In the genomic region with DNA sequence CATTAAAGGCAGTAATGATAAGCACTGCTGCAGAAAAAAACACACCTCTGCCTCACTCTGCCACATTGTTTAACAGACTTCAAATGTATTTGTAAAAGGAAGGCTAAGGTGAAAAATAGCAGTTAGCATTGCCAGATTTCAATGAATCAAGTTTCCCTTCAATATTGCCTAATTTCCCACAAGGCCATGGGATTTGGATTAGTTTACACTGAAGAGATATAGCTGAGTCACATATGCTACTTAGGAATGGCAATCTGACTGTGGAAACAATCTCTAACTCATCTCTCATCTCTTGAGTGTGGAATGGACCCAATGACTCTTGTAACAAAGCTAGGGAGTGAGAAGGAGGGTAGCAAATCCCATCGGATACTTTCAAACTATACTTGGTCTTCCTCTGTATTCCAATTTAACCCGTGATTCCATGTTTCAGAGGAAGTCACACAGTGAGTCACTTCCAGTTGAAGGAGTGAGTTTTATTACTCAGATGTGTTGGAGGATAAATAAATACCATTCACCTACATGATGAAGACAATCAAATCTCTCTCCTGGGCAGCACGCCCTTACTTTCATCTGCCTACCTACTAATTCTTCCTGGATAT, we compare ENCODE assay signal across 15 cellular contexts. TPM values are rescaled to one million over a fixed set of nuclear protein-coding genes. Genes with fewer than 3 reads are reported as not detected.
DNase-seq lines count a peak whose midpoint lies in the region; TF ChIP-seq lines count a peak whose summit lies in the region.
"Had no signal": no experiment of that assay in that cellular context is flagged by ENCODE, and none has a peak within 500 bp of the region (broad histone marks: within the 10 kb centered on the region; RNA-seq: fewer than 3 reads in every experiment).

No MANE protein-coding gene starts in this region.

- DNase-seq in MCF 10A (ENCODE audit: unreplicated experiment) (peak; percentile 88), breast epithelium (ENCODE audit: low spot score in 2 of 2) (no peak), choroid plexus epithelial cell (ENCODE audit: low read depth) (peak; percentile 80), kidney glomerular epithelial cell (lab: John Stamatoyannopoulos, UW) (peak; percentile 47), amygdala (lab: John Stamatoyannopoulos, UW) (no peak), NOMO-1 treated with dmso at 0.1 percent for 144 hours (lab: John Stamatoyannopoulos, UW; ENCODE audit: unreplicated experiment) (no peak), spleen (no peak)
- no peak for DNase-seq in activated CD8-positive, alpha-beta memory T cell treated with anti-CD3 and anti-CD28 coated beads, Interleukin-2, amount 50 U/mL, for 4 hours
- DNase-seq: activated T-cell treated with anti-CD3 and anti-CD28 coated beads for 4 hours, EL, head of caudate nucleus, NCI-H2107, sigmoid colon had no signal

- POLR2A ChIA-PET in MCF 10A (lab: Yijun Ruan, JAX), result interaction anchor here (0.7 to 4.4 kb wide), 4 partner anchors 13 to 263 kb away, joined by 3 to 23 read pairs (median 6); a partner anchor contains a TSS

- TF ChIP-seq POLR2A in breast epithelium (IDR thresholded peaks at IDR 0.05) (no peak), spleen (IDR thresholded peaks at IDR 0.05) (no peak)

- H3K27ac Mint-ChIP-seq in MCF 10A (ENCODE audit: low read depth, unreplicated experiment), result peak overlapping the region; percentile 57
- H3K27ac Mint-ChIP-seq: IgD-negative memory B cell had no signal

- no peaks in the 10 kb centered on the region for H3K27me3 Mint-ChIP-seq in MCF 10A (ENCODE audit: insufficient read depth, unreplicated experiment)

- no peak overlapping the region for H3K4me3 ChIP-seq in breast epithelium
- no peak overlapping the region for H3K4me3 ChIP-seq in choroid plexus epithelial cell (ENCODE audit: low read depth, low read length)
- H3K4me3 ChIP-seq in spleen, result no peak overlapping the region
- H3K4me3 ChIP-seq: cardiac muscle cell, sigmoid colon had no signal

- TF ChIP-seq CTCF in MCF 10A (IDR thresholded peaks at IDR 0.05; ENCODE audit: unreplicated experiment), result no peak
- no peak for TF ChIP-seq CTCF in breast epithelium (IDR thresholded peaks at IDR 0.05)
- no peak for TF ChIP-seq CTCF in choroid plexus epithelial cell (conservative IDR thresholded peaks at IDR 0.05; ENCODE audit: low read depth, low read length)
- TF ChIP-seq CTCF in spleen (IDR thresholded peaks at IDR 0.05 in 8 of 11, conservative IDR thresholded peaks at IDR 0.05 in 3 of 11), result no peak

- H3K36me3 Mint-ChIP-seq in MCF 10A (ENCODE audit: insufficient read depth, unreplicated experiment), result no peaks in the 10 kb centered on the region
- H3K36me3 Mint-ChIP-seq: IgD-negative memory B cell had no signal

- H3K27ac ChIP-seq in breast epithelium, result peak overlapping the region in 1 of 2 donors; percentile 28
- H3K27ac ChIP-seq in spleen, result no peak overlapping the region
- H3K27ac ChIP-seq: cardiac muscle cell had no signal

- WGBS in spleen, 5 donors, result 54 to 69% (median 60%) methylated on average over 3 of the region's 3 CpGs

- no peaks in the 10 kb centered on the region for H3K9me3 ChIP-seq in breast epithelium
- H3K9me3 ChIP-seq in spleen, result no peaks in the 10 kb centered on the region
- H3K9me3 ChIP-seq: sigmoid colon had no signal

- TSS peak; percentile 73 for BruUV-seq in MCF 10A (replicated peaks; lab: Mats Ljungman, UMichigan)

- H3K4me1 ChIP-seq in breast epithelium (peaks cover 0 to 4% of the 10 kb centered on the region in 2 donors), spleen (peaks cover 5 to 15% (median 10%) of the 10 kb centered on the region in 6 donors)

- H3K27me3 ChIP-seq in breast epithelium (no peaks in the 10 kb centered on the region), spleen (replicated peaks in 1 of 7) (peaks cover 0 to 18% (median 2%) of the 10 kb centered on the region in 7 donors)
- H3K27me3 ChIP-seq: cardiac muscle cell, sigmoid colon had no signal

- H3K36me3 ChIP-seq in breast epithelium (no peaks in the 10 kb centered on the region), spleen (no peaks in the 10 kb centered on the region)
- H3K36me3 ChIP-seq: cardiac muscle cell, sigmoid colon had no signal

- CTCF ChIA-PET in MCF 10A (lab: Yijun Ruan, JAX), result interaction anchor here (0.9 to 1.5 kb wide), 2 partner anchors 8 to 10 kb away, joined by 3 to 7 read pairs; no protein-coding TSS in a partner anchor

- peak overlapping the region; percentile 24 for H3K4me3 Mint-ChIP-seq in MCF 10A (ENCODE audit: unreplicated experiment)
- H3K4me3 Mint-ChIP-seq: IgD-negative memory B cell had no signal

- intact Hi-C loops in MCF 10A (cut with micrococcal nuclease), result no loop called here
- intact Hi-C loops in breast epithelium (cut with DNase I; ENCODE audit: low total_unique reads), result no loop called here
- intact Hi-C loops in spleen (cut with DNase I; ENCODE audit: low total_unique reads), result no loop called here

- H3K9me3 Mint-ChIP-seq in MCF 10A (ENCODE audit: unreplicated experiment), result no peaks in the 10 kb centered on the region

- H3K4me1 Mint-ChIP-seq in MCF 10A (ENCODE audit: insufficient read depth, unreplicated experiment), result peaks cover 44% of the 10 kb centered on the region

RNA-seq across cellular contexts. Expression of a gene that starts 5.1 kb away (rescaled TPM):
- total RNA-seq in MCF 10A (2022) (6.0 and 14.5 TPM in 2 replicates), breast epithelium (1 to 10 TPM; 2.9 to 3.8 (median 3.0) TPM), spleen (1 to 10 TPM; 2.0 to 9.1 (median 5.5) TPM)
- polyA plus RNA-seq in spleen, result under 1 TPM; 0.42 to 1.00 (median 0.56) TPM
- polyA plus RNA-seq: IgD-negative memory B cell had no signal

Comparison
In these comparisons a context has a peak if more than half of its experiments do, and no peak if none do; other contexts are left out.
1. DNase-seq: peak in MCF 10A (single experiment), choroid plexus epithelial cell (single experiment) and kidney glomerular epithelial cell (single experiment); none in breast epithelium (0 of 2), amygdala (0 of 56), NOMO-1 treated with dmso at 0.1 percent for 144 hours (single experiment), spleen (single experiment) and activated CD8-positive, alpha-beta memory T cell treated with anti-CD3 and anti-CD28 coated beads, Interleukin-2, amount 50 U/mL, for 4 hours (single experiment).